In the genomic region with DNA sequence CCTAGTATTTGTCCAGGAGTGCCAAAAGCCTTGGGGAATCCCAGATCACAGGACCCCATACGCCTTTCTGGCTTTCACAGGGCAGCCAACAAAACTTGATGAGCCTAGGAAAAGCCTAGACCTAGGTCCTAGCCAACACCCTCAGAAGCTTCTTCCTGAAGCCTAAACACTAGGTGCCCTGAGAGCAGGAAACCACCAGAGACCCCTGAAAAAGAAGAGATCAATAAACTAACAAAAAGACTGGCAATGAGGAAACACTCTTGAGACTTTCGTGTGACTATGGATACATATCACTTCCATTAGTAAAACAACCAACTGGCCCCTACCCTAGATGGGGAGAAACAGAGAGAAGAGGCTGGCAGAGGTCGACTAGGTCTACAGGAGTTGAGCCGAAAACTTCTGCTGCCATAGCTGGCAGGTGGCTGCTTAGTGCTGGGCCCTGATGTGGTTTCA, we compare ENCODE assay signal across 8 cellular contexts. TPM values are rescaled to one million over a fixed set of nuclear protein-coding genes. Genes with fewer than 3 reads are reported as not detected.
DNase-seq lines count a peak whose midpoint lies in the region; ATAC-seq, FAIRE-seq and TF ChIP-seq lines count a peak whose summit lies in the region.

No MANE protein-coding gene starts in this region.

- H3K9me2 ChIP-seq in HCT116 (ENCODE audit: insufficient read depth), result no peaks in the 10 kb centered on the region

- TF ChIP-seq RAD21 in HCT116 (IDR thresholded peaks at IDR 0.05; ENCODE audit: low read depth), result no peak
- TF ChIP-seq RAD21 in GM12878 (IDR thresholded peaks at IDR 0.05; ENCODE audit: insufficient read depth, low read depth, low read length), result no peak

- peak overlapping the region; percentile 85 to 89 for H3K4me3 ChIP-seq in HCT116 (replicated peaks in 1 of 2; ENCODE audit: low read depth in 1 of 2, low read length in 2 of 2)
- peak overlapping the region; percentile 87 for H3K4me3 ChIP-seq in GM12878
- H3K4me3 ChIP-seq in mucosa of stomach (ENCODE audit: low read length), result peak overlapping the region; percentile 80

- RAD21 ChIA-PET in HCT116 (lab: Charles Lee; ENCODE audit: low non-redundant PET in 1 of 2, low total read pairs in 2 of 2, uncharacterized antibody in 2 of 2, unreplicated experiment in 2 of 2) (no interaction called here), GM12878 (lab: Charles Lee; ENCODE audit: unreplicated experiment) (interaction anchor here (0.9 to 4.2 kb wide), 7 partner anchors 10 to 171 kb away, joined by 4 to 35 read pairs (median 6); a partner anchor contains a TSS)

- peak overlapping the region; percentile 88 for H3K9ac ChIP-seq in HCT116 (ENCODE audit: low read length)
- H3K9ac ChIP-seq in GM12878 (ENCODE audit: control insufficient read depth, insufficient read depth, low read length), result peak overlapping the region; percentile 83
- H3K9ac ChIP-seq in mucosa of stomach (ENCODE audit: low read length), result peak overlapping the region; percentile 78

- in situ Hi-C loops in GM12878 (cut with MboI), result no loop called here

- H3K36me3 ChIP-seq in HCT116 (ENCODE audit: control insufficient read depth in 1 of 2, insufficient read depth in 2 of 2, low read length in 2 of 2) (peaks cover 0 to 24% of the 10 kb centered on the region in 2 experiments; a peak in 2 of 4 replicates), GM12878 (ENCODE audit: control insufficient read depth in 2 of 2, insufficient read depth in 2 of 2, low read length in 1 of 2) (peaks cover 8 to 13% of the 10 kb centered on the region in 2 experiments; a peak in 3 of 4 replicates), mucosa of stomach (ENCODE audit: control insufficient read depth, insufficient read depth, low read length) (peaks cover 11% of the 10 kb centered on the region)

- no peak for TF ChIP-seq EP300 in GM12878 (IDR thresholded peaks at IDR 0.05; ENCODE audit: borderline replicate concordance in 1 of 2, control insufficient read depth in 1 of 2, low read depth in 2 of 2, low read length in 2 of 2)

- H3K9me3 ChIP-seq in HCT116 (ENCODE audit: control insufficient read depth in 1 of 2, insufficient read depth in 1 of 2, low read depth in 1 of 2, low read length in 2 of 2), result no peaks in the 10 kb centered on the region
- no peaks in the 10 kb centered on the region for H3K9me3 ChIP-seq in GM12878 (replicated peaks; ENCODE audit: control insufficient read depth, insufficient read depth, low read length)
- H3K9me3 ChIP-seq in mucosa of stomach (ENCODE audit: control insufficient read depth, low read length), result no peaks in the 10 kb centered on the region

- H3K27me3 ChIP-seq in HCT116 (ENCODE audit: insufficient read depth, low read length) (no peaks in the 10 kb centered on the region), GM12878 (replicated peaks in 1 of 2; ENCODE audit: control insufficient read depth in 2 of 2, insufficient read depth in 2 of 2, low read length in 1 of 2) (no peaks in the 10 kb centered on the region), mucosa of stomach (ENCODE audit: control insufficient read depth, insufficient read depth, low read length) (no peaks in the 10 kb centered on the region)

- TF ChIP-seq POLR2A in HCT116 (IDR thresholded peaks at IDR 0.05; ENCODE audit: borderline replicate concordance, extremely low read depth, insufficient read depth, insufficient read length) (no peak), GM12878 (IDR thresholded peaks at IDR 0.05; ENCODE audit: low read depth, low read length) (no peak)

- BruUV-seq in HCT116 (replicated peaks; lab: Mats Ljungman, UMichigan), result no TSS peak
- BruUV-seq in GM12878 (replicated peaks; lab: Mats Ljungman, UMichigan), result no TSS peak

- POLR2A ChIA-PET in HCT116 (lab: Charles Lee), result interaction anchor here (0.6 kb wide), 1 partner anchor 87 kb away, joined by 3 read pairs; no protein-coding TSS in a partner anchor
- POLR2A ChIA-PET in GM12878 (lab: Charles Lee), result interaction anchor here (0.6 to 6.4 kb wide), 12 partner anchors 8 to 371 kb away, joined by 3 to 64 read pairs (median 4); no protein-coding TSS in a partner anchor

- peak overlapping the region; percentile 79 for H3K4me2 ChIP-seq in HCT116 (ENCODE audit: low read length)
- peak overlapping the region; percentile 89 for H3K4me2 ChIP-seq in GM12878 (ENCODE audit: control insufficient read depth, insufficient read depth)

- CTCF ChIA-PET in HCT116 (lab: Charles Lee), result no interaction called here
- CTCF ChIA-PET in GM12878 (lab: Yijun Ruan, JAX), result interaction anchor here (0.6 to 2.2 kb wide), 8 partner anchors 10 to 61 kb away, joined by 3 to 12 read pairs (median 4); a partner anchor contains a TSS

- H3K79me2 ChIP-seq in HCT116 (ENCODE audit: insufficient read depth, low read length) (peaks cover 24% of the 10 kb centered on the region; the same call in 1 of the 2 replicates), GM12878 (ENCODE audit: control insufficient read depth, insufficient read depth, low read length) (peaks cover 56% of the 10 kb centered on the region)

- no peak for FAIRE-seq in GM12878 (lab: Jason Lieb, UNC)

- H3K4me1 ChIP-seq in HCT116 (ENCODE audit: control insufficient read depth in 1 of 2, insufficient read depth in 2 of 2, low read length in 2 of 2) (peaks cover 23 to 40% of the 10 kb centered on the region in 2 experiments), GM12878 (ENCODE audit: control insufficient read depth, insufficient read depth, low read length) (peaks cover 34% of the 10 kb centered on the region), mucosa of stomach (ENCODE audit: control insufficient read depth, insufficient read depth, low read length) (peaks cover 38% of the 10 kb centered on the region)

- intact Hi-C loops in HCT116 (cut with micrococcal nuclease) (no loop called here), GM12878 (cut with micrococcal nuclease; ENCODE audit: unreplicated experiment) (loop anchor here (2.0 to 5.0 kb wide), 3 partner anchors 33 to 169 kb away; a partner anchor contains a TSS)

- H3K27ac ChIP-seq in 22Rv1 (peak overlapping the region; percentile 79; the same call in 1 of the 2 replicates), HCT116 (ENCODE audit: low read depth, low read length) (peak overlapping the region; percentile 6; the same call in 1 of the 2 replicates), GM12878 (ENCODE audit: control insufficient read depth, insufficient read depth) (peak overlapping the region; percentile 82)

- WGBS in GM12878 (ENCODE audit: insufficient coverage, insufficient replicate concordance, low lambda C conversion rate, missing lambda C conversion rate), result 15% methylated on average over 4 of the region's 4 CpGs

- DNase-seq in HCT116 (ENCODE audit: low read depth, low spot score), result no peak
- no peak for DNase-seq in GM12878 (ENCODE audit: low read depth, low spot score)
- no peak for DNase-seq in UCSD-AML1 (lab: John Stamatoyannopoulos, UW; ENCODE audit: unreplicated experiment)
- no peak for DNase-seq in epidermal melanocyte (ENCODE audit: insufficient read length, low spot score)
- no peak for DNase-seq in SW 1271 (lab: John Stamatoyannopoulos, UW)
- DNase-seq in NCI-H774 (lab: John Stamatoyannopoulos, UW), result no peak

- no peak for TF ChIP-seq CTCF in 22Rv1 (IDR thresholded peaks at IDR 0.05)
- TF ChIP-seq CTCF in HCT116 (IDR thresholded peaks at IDR 0.05 in 2 of 3, conservative IDR thresholded peaks at IDR 0.05 in 1 of 3; ENCODE audit: borderline replicate concordance in 1 of 3, insufficient read depth in 1 of 3, low read depth in 2 of 3, low read length in 2 of 3), result no peak
- no peak for TF ChIP-seq CTCF in GM12878 (IDR thresholded peaks at IDR 0.05 in 2 of 3, conservative IDR thresholded peaks at IDR 0.05 in 1 of 3; ENCODE audit: control insufficient read depth in 2 of 3, extremely low read depth in 1 of 3, insufficient read depth in 1 of 3, low read depth in 3 of 3, low read length in 3 of 3)

- SMC1A ChIA-PET in GM12878 (lab: Charles Lee; ENCODE audit: uncharacterized antibody, unreplicated experiment), result interaction anchor here (1.0 to 5.7 kb wide), 6 partner anchors 11 to 150 kb away, joined by 3 to 46 read pairs (median 6); no protein-coding TSS in a partner anchor

- H2AFZ ChIP-seq in HCT116 (ENCODE audit: low read depth, low read length, poor library complexity, severe bottlenecking) (no peak overlapping the region), GM12878 (ENCODE audit: control insufficient read depth, low read depth, low read length) (no peak overlapping the region)

- no peaks in the 10 kb centered on the region for H4K20me1 ChIP-seq in HCT116 (ENCODE audit: insufficient read depth)
- no peaks in the 10 kb centered on the region for H4K20me1 ChIP-seq in GM12878 (ENCODE audit: control insufficient read depth, insufficient read depth)

- ATAC-seq in HCT116, result no peak
- no peak for ATAC-seq in GM12878

RNA-seq across cellular contexts. Expression of a gene that starts 1.2 kb away (rescaled TPM):
- 46.9 TPM for total RNA-seq in HCT116 (2021; ENCODE audit: unreplicated experiment)
- polyA plus RNA-seq in HCT116 (2012), result 34.4 and 43.3 TPM in 2 replicates
- 129 and 143 TPM in 2 replicates for total RNA-seq in GM12878 (2013; cell fraction: nucleolus; rRNA removed)
- 51.5 and 53.3 TPM in 2 replicates for total RNA-seq in GM12878 (2014; rRNA removed)
- total RNA-seq in GM12878 (2014; rRNA removed; fragmentation: Illumina TruSeq; extraction: Trizol), result 48.5 and 58.0 TPM in 2 replicates
- 49.4 and 56.0 TPM in 2 replicates for total RNA-seq in GM12878 (2021)
- 59.3 TPM for polyA plus RNA-seq in GM12878 (2011; ENCODE audit: low read depth)
- polyA plus RNA-seq in GM12878 (2011; rRNA removed), result 62.0 and 98.1 TPM in 2 replicates
- polyA plus RNA-seq in GM12878 (2011; cell fraction: cytosol; rRNA removed), result 109 and 152 TPM in 2 replicates
- 86.2 and 97.3 TPM in 2 replicates for polyA plus RNA-seq in GM12878 (2011; cell fraction: nucleus; rRNA removed)
- 75.2 and 80.5 TPM in 2 replicates for polyA plus RNA-seq in GM12878 (2012)
- 45.5 and 51.3 TPM in 2 replicates for polyA plus RNA-seq in GM12878 (2014; fragmentation: Illumina TruSeq; extraction: Trizol)
- polyA plus RNA-seq in GM12878 (2014; fragmentation: Nextera tagmentation; extraction: Ambion mirVana), result 10 to 100 TPM in 1 of 2 experiments, 1 to 10 TPM in 1; 8.8 to 21.1 TPM
- 50.3 and 53.0 TPM in 2 replicates for polyA plus RNA-seq in GM12878 (2014; rRNA removed)
- 10 to 100 TPM in 1 of 2 experiments, 1 to 10 TPM in 1; 9.6 to 12.5 TPM for polyA plus RNA-seq in GM12878 (2016; fragmentation: Nextera tagmentation; extraction: Ambion mirVana)
- 87.0 and 104 TPM in 2 replicates for polyA minus RNA-seq in GM12878 (2011; rRNA and poly(A)+ RNA removed)
- polyA minus RNA-seq in GM12878 (2011; cell fraction: cytosol; rRNA and poly(A)+ RNA removed), result 19.1 and 31.7 TPM in 2 replicates
- 29.6 and 32.8 TPM in 2 replicates for polyA minus RNA-seq in GM12878 (2011; cell fraction: nucleus; rRNA and poly(A)+ RNA removed)

RNA-seq across cellular contexts. Expression of a gene that starts 1.4 kb away (rescaled TPM):
- total RNA-seq in HCT116 (2021; ENCODE audit: unreplicated experiment) (not detected), GM12878 (2014; rRNA removed) (not detected in 2 replicates), GM12878 (2014; rRNA removed; fragmentation: Illumina TruSeq; extraction: Trizol) (not detected in 2 replicates), GM12878 (2021) (not detected in 2 replicates)
- not detected in 2 replicates for polyA plus RNA-seq in HCT116 (2012)
- not detected in 2 replicates for total RNA-seq in GM12878 (2013; cell fraction: nucleolus; rRNA removed)
- polyA plus RNA-seq in GM12878 (2011; ENCODE audit: low read depth), result not detected
- polyA plus RNA-seq in GM12878 (2011; rRNA removed) (not detected in 2 replicates), GM12878 (2014; fragmentation: Illumina TruSeq; extraction: Trizol) (not detected in 2 replicates), GM12878 (2014; fragmentation: Nextera tagmentation; extraction: Ambion mirVana) (not detected), GM12878 (2014; rRNA removed) (0.13 TPM in 1 of 2 replicates, not detected in the other), GM12878 (2016; fragmentation: Nextera tagmentation; extraction: Ambion mirVana) (not detected)
- polyA plus RNA-seq in GM12878 (2011; cell fraction: cytosol; rRNA removed), result 0.12 TPM in 1 of 2 replicates, not detected in the other
- not detected in 2 replicates for polyA plus RNA-seq in GM12878 (2011; cell fraction: nucleus; rRNA removed)
- not detected in 2 replicates for polyA plus RNA-seq in GM12878 (2012)
- polyA minus RNA-seq in GM12878 (2011; rRNA and poly(A)+ RNA removed), result not detected in 2 replicates
- not detected in 2 replicates for polyA minus RNA-seq in GM12878 (2011; cell fraction: cytosol; rRNA and poly(A)+ RNA removed)
- not detected in 2 replicates for polyA minus RNA-seq in GM12878 (2011; cell fraction: nucleus; rRNA and poly(A)+ RNA removed)

RNA-seq across cellular contexts. Expression of a gene that starts 7.7 kb away (rescaled TPM):
- total RNA-seq in HCT116 (2021; ENCODE audit: unreplicated experiment) (22.2 TPM), GM12878 (2014; rRNA removed) (3.2 and 3.6 TPM in 2 replicates), GM12878 (2014; rRNA removed; fragmentation: Illumina TruSeq; extraction: Trizol) (6.0 and 6.7 TPM in 2 replicates), GM12878 (2021) (5.7 and 6.3 TPM in 2 replicates)
- 13.4 and 14.7 TPM in 2 replicates for polyA plus RNA-seq in HCT116 (2012)
- 87.9 and 98.3 TPM in 2 replicates for total RNA-seq in GM12878 (2013; cell fraction: nucleolus; rRNA removed)
- polyA plus RNA-seq in GM12878 (2011; ENCODE audit: low read depth), result 10.7 TPM
- polyA plus RNA-seq in GM12878 (2011; rRNA removed) (13.0 and 13.1 TPM in 2 replicates), GM12878 (2014; fragmentation: Illumina TruSeq; extraction: Trizol) (7.2 and 11.7 TPM in 2 replicates), GM12878 (2014; fragmentation: Nextera tagmentation; extraction: Ambion mirVana) (1 to 10 TPM in 1 of 2 experiments, under 1 TPM in 1; 0.84 to 2.2 TPM), GM12878 (2014; rRNA removed) (7.3 and 7.4 TPM in 2 replicates), GM12878 (2016; fragmentation: Nextera tagmentation; extraction: Ambion mirVana) (1 to 10 TPM; 1.9 to 2.3 TPM)
- 4.3 and 4.9 TPM in 2 replicates for polyA plus RNA-seq in GM12878 (2011; cell fraction: cytosol; rRNA removed)
- 53.1 and 61.3 TPM in 2 replicates for polyA plus RNA-seq in GM12878 (2011; cell fraction: nucleus; rRNA removed)
- polyA plus RNA-seq in GM12878 (2012), result 13.3 and 16.4 TPM in 2 replicates
- polyA minus RNA-seq in GM12878 (2011; rRNA and poly(A)+ RNA removed), result 9.1 and 9.3 TPM in 2 replicates
- polyA minus RNA-seq in GM12878 (2011; cell fraction: cytosol; rRNA and poly(A)+ RNA removed), result 1.5 and 1.6 TPM in 2 replicates
- 9.9 and 12.6 TPM in 2 replicates for polyA minus RNA-seq in GM12878 (2011; cell fraction: nucleus; rRNA and poly(A)+ RNA removed)

RNA-seq across cellular contexts. Expression of a gene that starts 36.6 kb away (rescaled TPM):
- total RNA-seq in HCT116 (2021; ENCODE audit: unreplicated experiment), result not detected
- 0.08 TPM in 1 of 2 replicates, not detected in the other for polyA plus RNA-seq in HCT116 (2012)
- not detected in 2 replicates for total RNA-seq in GM12878 (2013; cell fraction: nucleolus; rRNA removed)
- total RNA-seq in GM12878 (2014; rRNA removed), result not detected in 2 replicates
- total RNA-seq in GM12878 (2014; rRNA removed; fragmentation: Illumina TruSeq; extraction: Trizol), result not detected in 2 replicates
- total RNA-seq in GM12878 (2021), result not detected in 2 replicates
- not detected for polyA plus RNA-seq in GM12878 (2011; ENCODE audit: low read depth)
- polyA plus RNA-seq in GM12878 (2011; rRNA removed), result 0.11 and 0.33 TPM in 2 replicates
- polyA plus RNA-seq in GM12878 (2011; cell fraction: cytosol; rRNA removed), result 0.16 and 0.22 TPM in 2 replicates
- polyA plus RNA-seq in GM12878 (2011; cell fraction: nucleus; rRNA removed), result 0.09 and 0.13 TPM in 2 replicates
- polyA plus RNA-seq in GM12878 (2012), result 0.07 TPM in 1 of 2 replicates, not detected in the other
- not detected in 2 replicates for polyA plus RNA-seq in GM12878 (2014; fragmentation: Illumina TruSeq; extraction: Trizol)
- under 1 TPM in 1 of 2 experiments, not detected in 1; 0.04 TPM for polyA plus RNA-seq in GM12878 (2014; fragmentation: Nextera tagmentation; extraction: Ambion mirVana)
- polyA plus RNA-seq in GM12878 (2014; rRNA removed), result not detected in 2 replicates
- not detected for polyA plus RNA-seq in GM12878 (2016; fragmentation: Nextera tagmentation; extraction: Ambion mirVana)
- 0.46 TPM in 1 of 2 replicates, not detected in the other for polyA minus RNA-seq in GM12878 (2011; rRNA and poly(A)+ RNA removed)
- not detected in 2 replicates for polyA minus RNA-seq in GM12878 (2011; cell fraction: cytosol; rRNA and poly(A)+ RNA removed)
- not detected in 2 replicates for polyA minus RNA-seq in GM12878 (2011; cell fraction: nucleus; rRNA and poly(A)+ RNA removed)

RNA-seq across cellular contexts. Expression of a gene that starts 54.4 kb away (rescaled TPM):
- total RNA-seq in HCT116 (2021; ENCODE audit: unreplicated experiment) (152 TPM), GM12878 (2014; rRNA removed) (132 and 150 TPM in 2 replicates), GM12878 (2014; rRNA removed; fragmentation: Illumina TruSeq; extraction: Trizol) (65.8 and 70.3 TPM in 2 replicates), GM12878 (2021) (150 and 151 TPM in 2 replicates)
- 176 and 191 TPM in 2 replicates for polyA plus RNA-seq in HCT116 (2012)
- total RNA-seq in GM12878 (2013; cell fraction: nucleolus; rRNA removed), result 59.9 and 66.8 TPM in 2 replicates
- polyA plus RNA-seq in GM12878 (2011; ENCODE audit: low read depth), result 53.3 TPM
- polyA plus RNA-seq in GM12878 (2011; rRNA removed) (35.1 and 79.4 TPM in 2 replicates), GM12878 (2014; fragmentation: Illumina TruSeq; extraction: Trizol) (78.8 and 121 TPM in 2 replicates), GM12878 (2014; fragmentation: Nextera tagmentation; extraction: Ambion mirVana) (1 to 10 TPM; 2.2 to 2.6 TPM), GM12878 (2014; rRNA removed) (138 and 155 TPM in 2 replicates), GM12878 (2016; fragmentation: Nextera tagmentation; extraction: Ambion mirVana) (100 to 1,000 TPM; 182 to 192 TPM)
- 104 and 113 TPM in 2 replicates for polyA plus RNA-seq in GM12878 (2011; cell fraction: cytosol; rRNA removed)
- 99.4 and 118 TPM in 2 replicates for polyA plus RNA-seq in GM12878 (2011; cell fraction: nucleus; rRNA removed)
- 81.3 and 91.1 TPM in 2 replicates for polyA plus RNA-seq in GM12878 (2012)
- 83.5 and 88.8 TPM in 2 replicates for polyA minus RNA-seq in GM12878 (2011; rRNA and poly(A)+ RNA removed)
- 33.7 and 39.4 TPM in 2 replicates for polyA minus RNA-seq in GM12878 (2011; cell fraction: cytosol; rRNA and poly(A)+ RNA removed)
- 21.6 and 30.6 TPM in 2 replicates for polyA minus RNA-seq in GM12878 (2011; cell fraction: nucleus; rRNA and poly(A)+ RNA removed)

Comparison
In these comparisons a context has a peak if more than half of its experiments do, and no peak if none do; other contexts are left out.
1. H3K27ac ChIP-seq: peak in every context shown above with its lines; median percentile 82 in GM12878; 79 in 22Rv1; 6 in HCT116.